ENCODE assay signal across 14 cellular contexts in genomic region chr11:2582958-2583604, GRCh38.
DNase-seq lines count a peak whose midpoint lies in the region; ATAC-seq and TF ChIP-seq lines count a peak whose summit lies in the region.
"Had no signal": no experiment of that assay in that cellular context is flagged by ENCODE, and none has a peak within 500 bp of the region (broad histone marks: within the 10 kb centered on the region; RNA-seq: fewer than 3 reads in every experiment).

No MANE protein-coding gene starts in this region.

- no peak for TF ChIP-seq CTCF in suprapubic skin (IDR thresholded peaks at IDR 0.05)

- intact Hi-C loops in activated CD4-positive, alpha-beta T cell treated with anti-CD3 and anti-CD28 coated beads for 36 hours (cut with DNase I, micrococcal nuclease), result no loop called here

- H3K27me3 Mint-ChIP-seq in activated CD4-positive, alpha-beta T cell treated with anti-CD3 and anti-CD28 coated beads for 36 hours, result no peaks in the 10 kb centered on the region

- no peak for ATAC-seq in activated CD4-positive, alpha-beta T cell treated with anti-CD3 and anti-CD28 coated beads for 36 hours
- no peak for ATAC-seq in HG03442 (IDR thresholded peaks at IDR 0.05; ENCODE audit: unreplicated experiment)
- ATAC-seq: gastrocnemius medialis had no signal

- CTCF ChIA-PET in activated CD4-positive, alpha-beta T cell treated with anti-CD3 and anti-CD28 coated beads for 36 hours (lab: Charles Lee), result no interaction called here

- H3K36me3 ChIP-seq in suprapubic skin, result no peaks in the 10 kb centered on the region
- H3K36me3 ChIP-seq: gastrocnemius medialis had no signal

- no peaks in the 10 kb centered on the region for H3K9me3 ChIP-seq in suprapubic skin
- H3K9me3 ChIP-seq: gastrocnemius medialis had no signal

- no peak overlapping the region for H3K4me3 ChIP-seq in suprapubic skin
- H3K4me3 ChIP-seq: gastrocnemius medialis had no signal

- POLR2A ChIA-PET in activated CD4-positive, alpha-beta T cell treated with anti-CD3 and anti-CD28 coated beads for 36 hours (lab: Charles Lee), result no interaction called here

- DNase-seq in activated CD4-positive, alpha-beta T cell treated with anti-CD3 and anti-CD28 coated beads for 36 hours, result peak; percentile 3
- no peak for DNase-seq in activated CD4-positive, alpha-beta T cell treated with anti-CD3 and anti-CD28 coated beads for 4 hours
- DNase-seq in activated CD8-positive, alpha-beta memory T cell treated with anti-CD3 and anti-CD28 coated beads, Interleukin-2, amount 50 U/mL, for 4 hours, result peak; percentile 9
- DNase-seq in islet precursor cell, result peak; percentile 54
- DNase-seq in suprapubic skin (ENCODE audit: low spot score in 2 of 2), result peak; percentile 62 to 74
- no peak for DNase-seq in DMS53 treated with DMSO at 0.1 percent for 48 hours (lab: John Stamatoyannopoulos, UW; ENCODE audit: unreplicated experiment)
- no peak for DNase-seq in NCI-H2227 treated with DMSO at 0.1 percent for 48 hours (lab: John Stamatoyannopoulos, UW)
- DNase-seq: amniotic stem cell; Calu3; effector CD8-positive, alpha-beta T cell; NCI-H2107; substantia nigra had no signal

- no peak overlapping the region for H3K27ac ChIP-seq in suprapubic skin
- H3K27ac ChIP-seq: gastrocnemius medialis had no signal

- no peaks in the 10 kb centered on the region for H3K27me3 ChIP-seq in suprapubic skin
- H3K27me3 ChIP-seq: gastrocnemius medialis had no signal

- no peak overlapping the region for H3K27ac Mint-ChIP-seq in activated CD4-positive, alpha-beta T cell treated with anti-CD3 and anti-CD28 coated beads for 36 hours

- no peaks in the 10 kb centered on the region for H3K4me1 Mint-ChIP-seq in activated CD4-positive, alpha-beta T cell treated with anti-CD3 and anti-CD28 coated beads for 36 hours

- WGBS in suprapubic skin, result 73% methylated on average over 3 of the region's 33 CpGs

- no peaks in the 10 kb centered on the region for H3K9me3 Mint-ChIP-seq in activated CD4-positive, alpha-beta T cell treated with anti-CD3 and anti-CD28 coated beads for 36 hours (ENCODE audit: low read depth)

- H3K4me1 ChIP-seq in suprapubic skin, result no peaks in the 10 kb centered on the region
- H3K4me1 ChIP-seq: gastrocnemius medialis had no signal

- no peak for TF ChIP-seq EP300 in suprapubic skin (IDR thresholded peaks at IDR 0.05)

- H3K4me3 Mint-ChIP-seq in activated CD4-positive, alpha-beta T cell treated with anti-CD3 and anti-CD28 coated beads for 36 hours, result no peak overlapping the region

- TF ChIP-seq POLR2A in suprapubic skin (IDR thresholded peaks at IDR 0.05), result no peak

- no peaks in the 10 kb centered on the region for H3K36me3 Mint-ChIP-seq in activated CD4-positive, alpha-beta T cell treated with anti-CD3 and anti-CD28 coated beads for 36 hours (ENCODE audit: low read depth)

Comparison
In these comparisons a context has a peak if more than half of its experiments do, and no peak if none do; other contexts are left out.
1. DNase-seq: peak in activated CD4-positive, alpha-beta T cell treated with anti-CD3 and anti-CD28 coated beads for 36 hours (single experiment), activated CD8-positive, alpha-beta memory T cell treated with anti-CD3 and anti-CD28 coated beads, Interleukin-2, amount 50 U/mL, for 4 hours (single experiment), islet precursor cell (single experiment) and suprapubic skin (2 of 2); none in activated CD4-positive, alpha-beta T cell treated with anti-CD3 and anti-CD28 coated beads for 4 hours (0 of 2), DMS53 treated with DMSO at 0.1 percent for 48 hours (single experiment) and NCI-H2227 treated with DMSO at 0.1 percent for 48 hours (single experiment).